11 cellular contexts compared by ENCODE assay signal in genomic region chr15:63509933-63510547, GRCh38. TPM values are rescaled to one million over a fixed set of nuclear protein-coding genes. Genes with fewer than 3 reads are reported as not detected.
DNase-seq lines count a peak whose midpoint lies in the region; ATAC-seq and TF ChIP-seq lines count a peak whose summit lies in the region.
"Had no signal": no experiment of that assay in that cellular context is flagged by ENCODE, and none has a peak within 500 bp of the region (broad histone marks: within the 10 kb centered on the region; RNA-seq: fewer than 3 reads in every experiment).

No MANE protein-coding gene starts in this region.

- H3K4me1 ChIP-seq in liver (ENCODE audit: control insufficient read depth in 4 of 4, insufficient read depth in 4 of 4, low read length in 3 of 4) = peaks cover 2 to 58% (median 42%) of the 10 kb centered on the region in 4 donors
- H3K4me1 ChIP-seq in Karpas-422 (ENCODE audit: low read length) = peaks cover 10% of the 10 kb centered on the region

- H3K36me3 ChIP-seq in liver (ENCODE audit: control insufficient read depth in 4 of 4, insufficient read depth in 3 of 4, low read depth in 1 of 4, low read length in 3 of 4) (no peaks in the 10 kb centered on the region), Karpas-422 (ENCODE audit: insufficient read depth, low read length) (no peaks in the 10 kb centered on the region)

- H3K9me3 ChIP-seq in liver (ENCODE audit: control insufficient read depth in 4 of 4, low read length in 3 of 4) = no peaks in the 10 kb centered on the region
- H3K9me3 ChIP-seq in Karpas-422 (ENCODE audit: low read length) = no peaks in the 10 kb centered on the region

- H2AFZ ChIP-seq in Karpas-422 (ENCODE audit: low read length) = no peak overlapping the region

- DNase-seq in AG20443 (ENCODE audit: low spot score) = peak; percentile 48
- DNase-seq in astrocyte of the spinal cord (ENCODE audit: low read depth, low spot score) = peak; percentile 75
- no peak for DNase-seq in Karpas-422
- no peak for DNase-seq in NCI-H146 (lab: John Stamatoyannopoulos, UW)
- DNase-seq: DMS79, left colon, RPMI8226 had no signal

- no peak overlapping the region for H3K9ac ChIP-seq in liver (ENCODE audit: low read depth in 1 of 2, low read length in 2 of 2)
- H3K9ac ChIP-seq in Karpas-422 (ENCODE audit: low read length) = no peak overlapping the region

- no peak overlapping the region for H3K4me2 ChIP-seq in Karpas-422 (ENCODE audit: low read depth, low read length, poor library complexity, severe bottlenecking)

- H3K79me2 ChIP-seq in Karpas-422 (ENCODE audit: low read length) = peaks cover 8% of the 10 kb centered on the region

- H3K9me3 Mint-ChIP-seq in IgD-negative memory B cell = peaks cover 0 to 2% (median 0%) of the 10 kb centered on the region in 3 donors

- peaks cover 4% of the 10 kb centered on the region for H3K36me3 Mint-ChIP-seq in IgD-negative memory B cell

- H3K4me3 ChIP-seq in astrocyte of the spinal cord (ENCODE audit: low read depth, low read length) (no peak overlapping the region), liver (ENCODE audit: low read depth in 1 of 3, low read length in 3 of 3) (no peak overlapping the region), Karpas-422 (ENCODE audit: low read length) (no peak overlapping the region)

- peak overlapping the region; percentile 66 to 80 (median 68) for H3K27ac Mint-ChIP-seq in IgD-negative memory B cell

- H3K4me3 Mint-ChIP-seq in IgD-negative memory B cell = peak overlapping the region in 3 of 4 donors; percentile 64 to 88 (median 67)

- H3K27me3 ChIP-seq in liver (ENCODE audit: control insufficient read depth in 4 of 4, insufficient read depth in 4 of 4, low read length in 3 of 4) (no peaks in the 10 kb centered on the region), Karpas-422 (ENCODE audit: low read length) (no peaks in the 10 kb centered on the region)

- no peak for TF ChIP-seq RAD21 in liver (IDR thresholded peaks at IDR 0.05)

- WGBS in liver = 55% methylated on average over 4 of the region's 4 CpGs

- no peak for TF ChIP-seq CTCF in astrocyte of the spinal cord (IDR thresholded peaks at IDR 0.05; ENCODE audit: low read depth, low read length)
- no peak for TF ChIP-seq CTCF in liver (IDR thresholded peaks at IDR 0.05; ENCODE audit: low read depth, low read length, missing input control)

- H4K20me1 ChIP-seq in Karpas-422 (ENCODE audit: insufficient read depth, low read depth, low read length) = peaks cover 42% of the 10 kb centered on the region

- H3K27me3 Mint-ChIP-seq in IgD-negative memory B cell = no peaks in the 10 kb centered on the region

- peak overlapping the region; percentile 20 to 28 for H3K27ac ChIP-seq in liver (ENCODE audit: low read depth in 1 of 2, low read length in 2 of 2)
- H3K27ac ChIP-seq in Karpas-422 (ENCODE audit: low read length) = no peak overlapping the region

- H3K9me2 ChIP-seq in Karpas-422 (replicated peaks; ENCODE audit: insufficient read depth, low read length) = no peaks in the 10 kb centered on the region

- ATAC-seq in HG03565 (IDR thresholded peaks at IDR 0.05; ENCODE audit: unreplicated experiment) (no peak), GM21825 (IDR thresholded peaks at IDR 0.05; ENCODE audit: unreplicated experiment) (no peak)
- ATAC-seq: left colon had no signal

- peaks cover 58 to 76% (median 72%) of the 10 kb centered on the region in 3 donors for H3K4me1 Mint-ChIP-seq in IgD-negative memory B cell

- in situ Hi-C loops in astrocyte of the spinal cord (cut with HindIII; ENCODE audit: low sequenced_read_pairs) = no loop called here

TF ChIP-seq in liver, 16 proteins besides CTCF, POLR2A, EP300 and RAD21:
- TF ChIP-seq MAX (IDR thresholded peaks at IDR 0.05) (no peak), HNF4A (conservative IDR thresholded peaks at IDR 0.05) (no peak), TAF1 (conservative IDR thresholded peaks at IDR 0.05) (no peak), YY1 (IDR thresholded peaks at IDR 0.05) (no peak), NR2F2 (IDR thresholded peaks at IDR 0.05) (no peak), GABPA (IDR thresholded peaks at IDR 0.05 in 1 of 2, conservative IDR thresholded peaks at IDR 0.05 in 1 of 2) (no peak), EGR1 (IDR thresholded peaks at IDR 0.05; ENCODE audit: low read depth in 2 of 2) (no peak), ZBTB33 (IDR thresholded peaks at IDR 0.05) (no peak), HNF4G (IDR thresholded peaks at IDR 0.05) (no peak), FOXA2 (IDR thresholded peaks at IDR 0.05) (no peak), REST (IDR thresholded peaks at IDR 0.05) (no peak), SP1 (IDR thresholded peaks at IDR 0.05) (no peak), JUND (IDR thresholded peaks at IDR 0.05) (no peak), FOXA1 (IDR thresholded peaks at IDR 0.05) (no peak), ATF3 (IDR thresholded peaks at IDR 0.05) (no peak)

RNA-seq across cellular contexts. Expression of gene USP3, which starts 5.6 kb away (rescaled TPM):
- polyA plus RNA-seq in IgD-negative memory B cell = 42.7 TPM
- total RNA-seq in liver = 10 to 100 TPM; 17.3 to 25.4 TPM
- polyA plus RNA-seq in liver = 10 to 100 TPM in 1 of 2 donors, 1 to 10 TPM in 1; 8.5 to 12.3 TPM
- 15.4 and 16.8 TPM in 2 replicates for total RNA-seq in Karpas-422 (2014; rRNA removed; shearing (Covaris generic); ENCODE audit: low replicate concordance)

Comparison
In these comparisons a context has a peak if more than half of its experiments do, and no peak if none do; other contexts are left out.
1. DNase-seq: peak in AG20443 (single experiment) and astrocyte of the spinal cord (single experiment); none in Karpas-422 (single experiment) and NCI-H146 (single experiment).